8 cellular contexts compared by ENCODE assay signal in the genomic region with DNA sequence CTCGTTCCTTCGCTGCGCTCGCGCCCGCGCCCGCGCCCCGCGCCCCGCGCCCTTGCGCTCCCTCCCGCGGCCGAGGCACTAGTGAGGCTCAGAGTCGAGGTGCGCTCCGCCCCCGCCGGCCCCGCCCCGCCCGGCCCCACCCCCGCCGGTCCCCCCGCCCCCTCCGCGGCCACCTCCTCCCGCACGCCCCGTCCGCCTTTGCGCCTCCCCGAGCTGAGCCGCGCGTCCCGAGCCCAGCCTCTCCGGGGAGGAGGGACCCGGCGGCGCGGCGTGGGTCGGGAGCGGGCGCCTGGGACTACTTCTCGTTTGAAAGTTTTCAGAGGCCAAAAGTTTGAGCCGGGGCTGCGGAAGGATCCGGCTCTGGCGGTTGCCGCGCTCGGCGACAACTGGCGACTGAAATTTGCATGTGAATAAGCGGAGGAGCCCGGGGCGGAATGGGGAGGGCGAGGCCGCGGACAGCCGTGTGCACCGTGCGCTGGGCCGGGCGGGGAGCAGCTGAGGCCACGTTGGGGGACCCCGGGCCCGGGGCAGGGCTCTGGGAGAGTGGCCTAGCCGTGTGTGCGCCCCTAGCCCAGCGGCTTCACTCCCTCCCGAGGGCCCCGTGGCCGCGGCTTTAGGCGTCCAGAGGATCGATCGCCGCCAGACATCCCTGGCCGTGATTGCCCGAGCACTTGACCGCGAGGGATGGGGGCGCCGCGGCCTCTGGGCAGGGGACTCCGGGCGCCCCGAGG. TPM values are rescaled to one million over a fixed set of nuclear protein-coding genes. Genes with fewer than 3 reads are reported as not detected.
DNase-seq lines count a peak whose midpoint lies in the region; ATAC-seq lines count a peak whose summit lies in the region.

A gene (minus strand): TSS at position 83 of the 731 bp plus-strand sequence. CDS start 262 bp downstream, outside the sequence.

- H3K9me3 ChIP-seq in Karpas-422 (ENCODE audit: low read length): no peaks in the 10 kb centered on the region

- H4K20me1 ChIP-seq in Karpas-422 (ENCODE audit: insufficient read depth, low read depth, low read length): peaks cover 20% of the 10 kb centered on the region; the same call in 1 of the 2 replicates

- peak; percentile 59 for ATAC-seq in GM21825 (IDR thresholded peaks at IDR 0.05; ENCODE audit: unreplicated experiment)

- intact Hi-C loops in T-helper 2 cell treated with Interferon-gamma antibody and Interleukin-4, amounts not matched to agents 100 ng/mL and 5 ng/mL, for 36 hours (cut with micrococcal nuclease): loop anchor here (1.0 to 10.0 kb wide), 4 partner anchors 13 to 259 kb away; a partner anchor contains a TSS

- H3K27ac ChIP-seq in Karpas-422 (ENCODE audit: low read length): 0 out of 2 replicates have a peak within 1 kb of the TSS, but pooled peaks have one; percentile 37

- H2AFZ ChIP-seq in Karpas-422 (ENCODE audit: low read length): peak within 1 kb of the TSS; percentile 82; the same call in 1 of the 2 replicates

- no peaks in the 10 kb centered on the region for H3K9me2 ChIP-seq in Karpas-422 (replicated peaks; ENCODE audit: insufficient read depth, low read length)

- peak within 1 kb of the TSS; percentile 70 for H3K9ac ChIP-seq in Karpas-422 (ENCODE audit: low read length)

- no peaks in the 10 kb centered on the region for H3K36me3 ChIP-seq in Karpas-422 (ENCODE audit: insufficient read depth, low read length)

- H3K4me3 ChIP-seq in Karpas-422 (ENCODE audit: low read length): peak within 1 kb of the TSS; percentile 60

- peak within 1 kb of the TSS; percentile 86 for H3K4me2 ChIP-seq in Karpas-422 (ENCODE audit: low read depth, low read length, poor library complexity, severe bottlenecking)

- peaks cover 7% of the 10 kb centered on the region; the same call in 1 of the 2 replicates for H3K27me3 ChIP-seq in Karpas-422 (ENCODE audit: low read length)

- H3K4me1 ChIP-seq in Karpas-422 (ENCODE audit: low read length): peaks cover 25% of the 10 kb centered on the region

- DNase-seq in GDM1 (lab: John Stamatoyannopoulos, UW): peak; percentile 95
- DNase-seq in Karpas-422: peak; percentile 92
- peak; percentile 24 to 93 (median 84) for DNase-seq in anterior cingulate cortex (lab: John Stamatoyannopoulos, UW)
- peak; percentile 95 for DNase-seq in hepatic stellate cell (ENCODE audit: low spot score)
- DNase-seq in retina: peak; percentile 95
- DNase-seq in SHP77 (lab: John Stamatoyannopoulos, UW): no peak

- H3K79me2 ChIP-seq in Karpas-422 (ENCODE audit: low read length): no peaks in the 10 kb centered on the region

RNA-seq across cellular contexts. Expression of the gene that starts here (rescaled TPM):
- 4.3 and 15.0 TPM in 2 replicates for total RNA-seq in Karpas-422 (2014; rRNA removed; shearing (Covaris generic); ENCODE audit: low replicate concordance)
- total RNA-seq in T-helper 2 cell treated with Interferon-gamma antibody and Interleukin-4, amounts not matched to agents 100 ng/mL and 5 ng/mL, for 36 hours: 66.1 and 67.4 TPM in 2 replicates

Comparison
In these comparisons a context has a peak if more than half of its experiments do, and no peak if none do; other contexts are left out.
1. DNase-seq: peak in GDM1 (single experiment), Karpas-422 (single experiment), anterior cingulate cortex (58 of 58), hepatic stellate cell (single experiment) and retina (single experiment); none in SHP77 (0 of 2).